In genomic region chr5:52922384-52922783, GRCh38 we compare ENCODE assay signal across 10 cellular contexts.
A peak's percentile ranks its signal among the peaks of the same experiment; 100 is the strongest.
DNase-seq lines count a peak whose midpoint lies in the region; ATAC-seq, FAIRE-seq and TF ChIP-seq lines count a peak whose summit lies in the region.
"Had no signal": no experiment of that assay in that cellular context is flagged by ENCODE, and none has a peak within 500 bp of the region (broad histone marks: within the 10 kb centered on the region; RNA-seq: fewer than 3 reads in every experiment).

No MANE protein-coding gene starts in this region.

- no peaks in the 10 kb centered on the region for H3K4me1 Mint-ChIP-seq in activated naive CD4-positive, alpha-beta T cell treated with anti-CD3 and anti-CD28 coated beads for 36 hours (ENCODE audit: low read depth)
- H3K4me1 Mint-ChIP-seq: stimulated activated naive B cell treated with anti-CD40 and anti-IgM and Interleukin-4, amounts not matched to agents 10 μg/mL and 1 μg/mL and 100 μg/mL, for 72 hours had no signal

- no peaks in the 10 kb centered on the region for H3K36me3 Mint-ChIP-seq in activated naive CD4-positive, alpha-beta T cell treated with anti-CD3 and anti-CD28 coated beads for 36 hours (ENCODE audit: low read depth)
- H3K36me3 Mint-ChIP-seq: stimulated activated naive B cell treated with anti-CD40 and anti-IgM and Interleukin-4, amounts not matched to agents 10 μg/mL and 1 μg/mL and 100 μg/mL, for 72 hours had no signal

- H3K4me3 Mint-ChIP-seq in activated naive CD4-positive, alpha-beta T cell treated with anti-CD3 and anti-CD28 coated beads for 36 hours = no peak overlapping the region
- H3K4me3 Mint-ChIP-seq: nephron; stimulated activated naive B cell treated with anti-CD40 and anti-IgM and Interleukin-4, amounts not matched to agents 10 μg/mL and 1 μg/mL and 100 μg/mL, for 72 hours had no signal

- DNase-seq in M059J (ENCODE audit: low read depth) (peak; percentile 99), bronchial epithelial cell (ENCODE audit: low read depth) (peak; percentile 99), mesenchymal stem cell (peak; percentile 92), NCI-H748 treated with DMSO at 0.1 percent for 48 hours (lab: John Stamatoyannopoulos, UW) (no peak)
- DNase-seq in activated naive CD4-positive, alpha-beta T cell treated with anti-CD3 and anti-CD28 coated beads for 36 hours = no peak
- DNase-seq in activated CD4-positive, CD25-positive, alpha-beta regulatory T cell (lab: John Stamatoyannopoulos, UW) = no peak
- DNase-seq: stimulated activated naive B cell treated with anti-CD40 and anti-IgM and Interleukin-4, amounts not matched to agents 10 μg/mL and 1 μg/mL and 100 μg/mL, for 72 hours had no signal

- ATAC-seq in GM19324 (IDR thresholded peaks at IDR 0.05; ENCODE audit: low FRiP score, unreplicated experiment) = no peak

- no peaks in the 10 kb centered on the region for H3K4me1 ChIP-seq in mesenchymal stem cell (ENCODE audit: control insufficient read depth, insufficient read depth, low read depth, low read length)

- no peak overlapping the region for H2BK15ac ChIP-seq in mesenchymal stem cell (ENCODE audit: low read depth, poor library complexity, severe bottlenecking)

- no peak overlapping the region for H4K91ac ChIP-seq in mesenchymal stem cell (ENCODE audit: low read length)

- H3K23ac ChIP-seq in mesenchymal stem cell (ENCODE audit: low read length in 2 of 2) = no peak overlapping the region

- H3K27me3 ChIP-seq in bronchial epithelial cell (ENCODE audit: control insufficient read depth, insufficient read depth, low read length) = no peaks in the 10 kb centered on the region
- H3K27me3 ChIP-seq in mesenchymal stem cell (ENCODE audit: control insufficient read depth in 1 of 2, insufficient read depth in 1 of 2, low read length in 2 of 2) = no peaks in the 10 kb centered on the region

- H3K27ac ChIP-seq in C4-2B = peak overlapping the region; percentile 66
- peak overlapping the region; percentile 24 for H3K27ac ChIP-seq in mesenchymal stem cell (ENCODE audit: low read length, poor library complexity, severe bottlenecking)

- 64% methylated on average over 1 of the region's 2 CpGs for WGBS in mesenchymal stem cell

- intact Hi-C loops in activated naive CD4-positive, alpha-beta T cell treated with anti-CD3 and anti-CD28 coated beads for 36 hours (cut with micrococcal nuclease) = no loop called here

- H2BK12ac ChIP-seq in mesenchymal stem cell (ENCODE audit: low read length in 2 of 2) = no peak overlapping the region

- CTCF ChIA-PET in activated naive CD4-positive, alpha-beta T cell treated with anti-CD3 and anti-CD28 coated beads for 36 hours (lab: Charles Lee) = interaction anchor here (0.6 to 0.8 kb wide), 2 partner anchors 27 to 173 kb away, joined by 3 read pairs; no protein-coding TSS in a partner anchor

- TF ChIP-seq CTCF in C4-2B (conservative IDR thresholded peaks at IDR 0.05) = no peak; the same call in 1 of the 2 replicates
- no peak for TF ChIP-seq CTCF in bronchial epithelial cell (IDR thresholded peaks at IDR 0.05; ENCODE audit: insufficient read depth, low read length, severe bottlenecking)

- no peak overlapping the region for H2BK5ac ChIP-seq in mesenchymal stem cell (ENCODE audit: low read depth, low read length, poor library complexity, severe bottlenecking)

- no peak overlapping the region for H3K14ac ChIP-seq in mesenchymal stem cell (ENCODE audit: low read length in 2 of 2)

- H3K36me3 ChIP-seq in bronchial epithelial cell (ENCODE audit: control insufficient read depth, insufficient read depth, low read length) (no peaks in the 10 kb centered on the region), mesenchymal stem cell (ENCODE audit: control insufficient read depth in 1 of 2, insufficient read depth in 2 of 2, low read depth in 1 of 2, low read length in 2 of 2) (no peaks in the 10 kb centered on the region)

- no peak overlapping the region for H4K8ac ChIP-seq in mesenchymal stem cell (ENCODE audit: low read length)

- no peaks in the 10 kb centered on the region for H3K27me3 Mint-ChIP-seq in activated naive CD4-positive, alpha-beta T cell treated with anti-CD3 and anti-CD28 coated beads for 36 hours (ENCODE audit: low read depth)

- H3K4ac ChIP-seq in mesenchymal stem cell (ENCODE audit: low read depth in 1 of 2, low read length in 2 of 2) = no peak overlapping the region

- H2BK120ac ChIP-seq in mesenchymal stem cell (ENCODE audit: low read depth, low read length) = no peak overlapping the region

- H3K27ac Mint-ChIP-seq in activated naive CD4-positive, alpha-beta T cell treated with anti-CD3 and anti-CD28 coated beads for 36 hours = no peak overlapping the region
- H3K27ac Mint-ChIP-seq: nephron; stimulated activated naive B cell treated with anti-CD40 and anti-IgM and Interleukin-4, amounts not matched to agents 10 μg/mL and 1 μg/mL and 100 μg/mL, for 72 hours had no signal

- H3K79me1 ChIP-seq in mesenchymal stem cell (replicated peaks; ENCODE audit: low read length, poor library complexity, severe bottlenecking) = no peaks in the 10 kb centered on the region

- H2AK5ac ChIP-seq in mesenchymal stem cell (ENCODE audit: low read length, severe bottlenecking) = no peak overlapping the region

- H3K4me3 ChIP-seq in bronchial epithelial cell (ENCODE audit: low read depth, low read length) (no peak overlapping the region), mesenchymal stem cell (ENCODE audit: insufficient read depth in 1 of 2, low read depth in 1 of 2, low read length in 2 of 2) (no peak overlapping the region)

- no peaks in the 10 kb centered on the region for H3K9me3 ChIP-seq in mesenchymal stem cell (ENCODE audit: control insufficient read depth, low read length)

- H3K18ac ChIP-seq in mesenchymal stem cell (ENCODE audit: low read depth in 1 of 2, low read length in 2 of 2) = no peak overlapping the region

- H2AFZ ChIP-seq in mesenchymal stem cell (ENCODE audit: low read depth, low read length) = no peak overlapping the region

- peak; percentile 86 for FAIRE-seq in bronchial epithelial cell (lab: Jason Lieb, UNC)

- H3K4me2 ChIP-seq in mesenchymal stem cell (ENCODE audit: low read length, poor library complexity, severe bottlenecking) = no peak overlapping the region

- no peak overlapping the region for H3K9ac ChIP-seq in mesenchymal stem cell (ENCODE audit: low read length)

- H3K9me3 Mint-ChIP-seq in activated naive CD4-positive, alpha-beta T cell treated with anti-CD3 and anti-CD28 coated beads for 36 hours = no peaks in the 10 kb centered on the region
- H3K9me3 Mint-ChIP-seq: nephron; stimulated activated naive B cell treated with anti-CD40 and anti-IgM and Interleukin-4, amounts not matched to agents 10 μg/mL and 1 μg/mL and 100 μg/mL, for 72 hours had no signal

Comparison
In these comparisons a context has a peak if more than half of its experiments do, and no peak if none do; other contexts are left out.
1. DNase-seq: peak in M059J (single experiment), bronchial epithelial cell (single experiment) and mesenchymal stem cell (single experiment); none in activated naive CD4-positive, alpha-beta T cell treated with anti-CD3 and anti-CD28 coated beads for 36 hours (single experiment), NCI-H748 treated with DMSO at 0.1 percent for 48 hours (single experiment) and activated CD4-positive, CD25-positive, alpha-beta regulatory T cell (0 of 4).